Comparison of ENCODE assay signal across 15 cellular contexts in the genomic region with DNA sequence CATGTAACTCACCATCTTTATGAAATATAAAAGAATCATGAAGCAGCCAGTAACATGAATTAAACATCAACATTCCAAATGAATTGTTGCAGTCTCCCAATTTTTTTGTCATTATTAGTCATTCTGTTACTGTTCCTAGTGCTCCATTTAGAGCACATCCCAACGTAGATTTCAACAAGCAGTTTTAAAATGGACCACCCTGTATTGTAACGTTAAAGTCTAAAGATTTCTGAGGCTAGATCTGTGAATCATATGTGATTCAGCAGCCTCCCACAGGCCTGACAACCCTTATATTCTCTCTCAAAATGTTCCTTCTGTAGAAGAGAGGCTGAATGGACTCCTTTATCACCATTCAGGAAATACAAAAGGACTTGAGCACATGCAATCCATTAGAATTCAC.
DNase-seq lines count a peak whose midpoint lies in the region; ATAC-seq and TF ChIP-seq lines count a peak whose summit lies in the region.
"Had no signal": no experiment of that assay in that cellular context is flagged by ENCODE, and none has a peak within 500 bp of the region (broad histone marks: within the 10 kb centered on the region; RNA-seq: fewer than 3 reads in every experiment).

No MANE protein-coding gene starts in this region.

- no peaks in the 10 kb centered on the region for H3K27me3 ChIP-seq in AG04450 (ENCODE audit: control insufficient read depth, insufficient read depth, low read length)
- no peaks in the 10 kb centered on the region for H3K27me3 ChIP-seq in H9 (ENCODE audit: insufficient read depth, low read length)
- H3K27me3 ChIP-seq in foreskin keratinocyte, result no peaks in the 10 kb centered on the region
- no peaks in the 10 kb centered on the region for H3K27me3 ChIP-seq in thyroid gland

- no peaks in the 10 kb centered on the region for H3K23me2 ChIP-seq in H9 (ENCODE audit: insufficient read length, low read depth, low read length, poor library complexity, severe bottlenecking)

- no peak overlapping the region for H3K4ac ChIP-seq in H9 (ENCODE audit: low read depth, low read length)

- no peak overlapping the region for H3K18ac ChIP-seq in H9 (ENCODE audit: insufficient read length, low read depth, low read length)

- H3K4me3 Mint-ChIP-seq in H9, result no peak overlapping the region
- no peak overlapping the region for H3K4me3 Mint-ChIP-seq in WTC11
- H3K4me3 Mint-ChIP-seq in activated T-cell treated with anti-CD3 and anti-CD28 coated beads, Interleukin-2, amount 50 U/mL, for 72 hours, result no peak overlapping the region
- H3K4me3 Mint-ChIP-seq in activated CD4-positive, alpha-beta T cell treated with anti-CD3 and anti-CD28 coated beads, Interleukin-2, amount 10 ng/mL, durations not matched to agents 7 days and 5 days, result no peak overlapping the region
- H3K4me3 Mint-ChIP-seq: activated CD4-positive, alpha-beta memory T cell treated with anti-CD3 and anti-CD28 coated beads, Interleukin-2, amount 10 ng/mL, durations not matched to agents 7 days and 5 days; activated T-helper 17 cell treated with anti-CD3 and anti-CD28 coated beads, Interleukin-2, amount 50 U/mL, for 72 hours had no signal

- H3K4me2 ChIP-seq in H9 (ENCODE audit: insufficient read depth, insufficient read length, low read length), result no peak overlapping the region
- H3K4me2 ChIP-seq: smooth muscle cell had no signal

- ATAC-seq in WTC11 (peak; percentile 61; the same call in 1 of the 2 replicates), foreskin keratinocyte (peak; percentile 73)
- ATAC-seq in activated T-cell treated with anti-CD3 and anti-CD28 coated beads, Interleukin-2, amount 50 U/mL, for 72 hours (replicated peaks in 1 of 2), result no peak
- ATAC-seq: activated T-helper 17 cell treated with anti-CD3 and anti-CD28 coated beads, Interleukin-2, amount 50 U/mL, for 72 hours had no signal

- DNase-seq in AG04450 (ENCODE audit: low read depth, low spot score) (peak; percentile 15), H9 (no peak), WTC11 (ENCODE audit: low spot score) (no peak), foreskin keratinocyte (peak; percentile 3 to 54), HK-2 (ENCODE audit: unreplicated experiment) (no peak), thyroid gland (no peak)
- no peak for DNase-seq in activated T-cell treated with anti-CD3 and anti-CD28 coated beads, Interleukin-2, amount 50 U/mL, for 72 hours
- DNase-seq in activated CD4-positive, alpha-beta T cell treated with anti-CD3 and anti-CD28 coated beads, Interleukin-2, amount 10 ng/mL, durations not matched to agents 7 days and 5 days, result no peak
- DNase-seq: activated CD4-positive, alpha-beta memory T cell treated with anti-CD3 and anti-CD28 coated beads, Interleukin-2, amount 10 ng/mL, durations not matched to agents 7 days and 5 days; Caco-2; midbrain; occipital lobe; stimulated activated naive CD4-positive, alpha-beta T cell treated with Interleukin-2 at 50 U/mL for 16 hours had no signal

- H2AFZ ChIP-seq in H9 (ENCODE audit: low read length), result no peak overlapping the region

- no peak overlapping the region for H2BK120ac ChIP-seq in H9 (ENCODE audit: low read depth, low read length, poor library complexity, severe bottlenecking)

- H4K20me1 ChIP-seq in H9 (ENCODE audit: control insufficient read depth, insufficient read depth, insufficient read length), result no peaks in the 10 kb centered on the region

- H3K9me3 Mint-ChIP-seq in H9, result no peaks in the 10 kb centered on the region
- H3K9me3 Mint-ChIP-seq in WTC11, result no peaks in the 10 kb centered on the region
- H3K9me3 Mint-ChIP-seq in activated T-cell treated with anti-CD3 and anti-CD28 coated beads, Interleukin-2, amount 50 U/mL, for 72 hours, result peaks cover under 1 to 4% of the 10 kb centered on the region in 2 donors
- H3K9me3 Mint-ChIP-seq in activated CD4-positive, alpha-beta T cell treated with anti-CD3 and anti-CD28 coated beads, Interleukin-2, amount 10 ng/mL, durations not matched to agents 7 days and 5 days, result no peaks in the 10 kb centered on the region

- TF ChIP-seq CTCF in AG04450 (IDR thresholded peaks at IDR 0.05; ENCODE audit: low read depth, low read length), result no peak
- TF ChIP-seq CTCF in H9 (conservative IDR thresholded peaks at IDR 0.05), result no peak
- TF ChIP-seq CTCF in WTC11 (IDR thresholded peaks at IDR 0.05), result no peak
- no peak for TF ChIP-seq CTCF in foreskin keratinocyte (conservative IDR thresholded peaks at IDR 0.05)
- no peak for TF ChIP-seq CTCF in thyroid gland (IDR thresholded peaks at IDR 0.05)

- no peak overlapping the region for H2BK20ac ChIP-seq in H9 (ENCODE audit: low read depth, low read length, poor library complexity, severe bottlenecking)

- no peak overlapping the region for H3K14ac ChIP-seq in H9 (ENCODE audit: insufficient read depth, low read length)

- TF ChIP-seq POLR2A in thyroid gland (IDR thresholded peaks at IDR 0.05), result no peak

- no peak overlapping the region for H3K9ac ChIP-seq in H9 (ENCODE audit: extremely low read depth, insufficient read length, low read length)

- no peak overlapping the region for H2BK12ac ChIP-seq in H9 (ENCODE audit: insufficient read length, low read depth, low read length)

- H3K4me1 Mint-ChIP-seq in H9 (peaks cover 46% of the 10 kb centered on the region in 2 experiments), WTC11 (peaks cover 42% of the 10 kb centered on the region)
- no peaks in the 10 kb centered on the region for H3K4me1 Mint-ChIP-seq in activated T-cell treated with anti-CD3 and anti-CD28 coated beads, Interleukin-2, amount 50 U/mL, for 72 hours (ENCODE audit: low read depth)
- H3K4me1 Mint-ChIP-seq in activated CD4-positive, alpha-beta T cell treated with anti-CD3 and anti-CD28 coated beads, Interleukin-2, amount 10 ng/mL, durations not matched to agents 7 days and 5 days, result no peaks in the 10 kb centered on the region
- H3K4me1 Mint-ChIP-seq: activated CD4-positive, alpha-beta memory T cell treated with anti-CD3 and anti-CD28 coated beads, Interleukin-2, amount 10 ng/mL, durations not matched to agents 7 days and 5 days; activated T-helper 17 cell treated with anti-CD3 and anti-CD28 coated beads, Interleukin-2, amount 50 U/mL, for 72 hours had no signal

- H3K79me2 ChIP-seq in H9 (ENCODE audit: insufficient read depth, low read length), result no peaks in the 10 kb centered on the region

- H2AK5ac ChIP-seq in H9 (ENCODE audit: insufficient read length, low read length), result no peak overlapping the region

- WGBS in H9 (ENCODE audit: extremely low coverage, insufficient read length, low lambda C conversion rate), result no CpG with 5 or more reads among the region's 2 CpGs
- 69 to 83% methylated on average over 2 of the region's 2 CpGs for WGBS in thyroid gland, 2 donors

- H3T11ph ChIP-seq in H9 (ENCODE audit: low read length), result no peak overlapping the region

- no peak overlapping the region for H2BK15ac ChIP-seq in H9 (ENCODE audit: low read depth, low read length)

- H4K91ac ChIP-seq in H9 (ENCODE audit: insufficient read length, low read depth, low read length), result no peak overlapping the region

- no peaks in the 10 kb centered on the region for H3K36me3 ChIP-seq in thyroid gland

- H3K4me3 ChIP-seq in AG04450 (ENCODE audit: low read depth, low read length) (no peak overlapping the region), thyroid gland (replicated peaks in 1 of 3) (no peak overlapping the region)
- H3K4me3 ChIP-seq: smooth muscle cell had no signal

- H4K8ac ChIP-seq in H9 (replicated peaks; ENCODE audit: insufficient read length, low read depth, low read length), result no peak overlapping the region

- intact Hi-C loops in thyroid gland (cut with DNase I), result no loop called here

- POLR2A ChIA-PET in AG04450 (lab: Yijun Ruan, JAX), result no interaction called here
- POLR2A ChIA-PET in WTC11 (lab: Charles Lee), result no interaction called here
- POLR2A ChIA-PET in activated CD4-positive, alpha-beta T cell treated with anti-CD3 and anti-CD28 coated beads, Interleukin-2, amount 10 ng/mL, durations not matched to agents 7 days and 5 days (lab: Charles Lee), result no interaction called here

- H3K27ac Mint-ChIP-seq in H9, result peak overlapping the region in 2 of 3 experiments; percentile 16 to 83; a peak in 3 of 7 replicates
- peak overlapping the region; percentile 31 for H3K27ac Mint-ChIP-seq in WTC11
- no peak overlapping the region for H3K27ac Mint-ChIP-seq in activated T-cell treated with anti-CD3 and anti-CD28 coated beads, Interleukin-2, amount 50 U/mL, for 72 hours
- no peak overlapping the region for H3K27ac Mint-ChIP-seq in activated CD4-positive, alpha-beta T cell treated with anti-CD3 and anti-CD28 coated beads, Interleukin-2, amount 10 ng/mL, durations not matched to agents 7 days and 5 days
- H3K27ac Mint-ChIP-seq: activated CD4-positive, alpha-beta memory T cell treated with anti-CD3 and anti-CD28 coated beads, Interleukin-2, amount 10 ng/mL, durations not matched to agents 7 days and 5 days; activated T-helper 17 cell treated with anti-CD3 and anti-CD28 coated beads, Interleukin-2, amount 50 U/mL, for 72 hours had no signal

- no peak overlapping the region for H3K23ac ChIP-seq in H9 (ENCODE audit: insufficient read length, low read depth, low read length)

- H3K36me3 Mint-ChIP-seq in H9 (ENCODE audit: insufficient read depth in 1 of 3, low read depth in 3 of 3) (no peaks in the 10 kb centered on the region), WTC11 (no peaks in the 10 kb centered on the region)
- H3K36me3 Mint-ChIP-seq in activated T-cell treated with anti-CD3 and anti-CD28 coated beads, Interleukin-2, amount 50 U/mL, for 72 hours (ENCODE audit: insufficient read depth in 2 of 2), result no peaks in the 10 kb centered on the region
- H3K36me3 Mint-ChIP-seq in activated CD4-positive, alpha-beta T cell treated with anti-CD3 and anti-CD28 coated beads, Interleukin-2, amount 10 ng/mL, durations not matched to agents 7 days and 5 days (ENCODE audit: low read depth), result no peaks in the 10 kb centered on the region

- H3K9me3 ChIP-seq in AG04450 (ENCODE audit: control insufficient read depth, insufficient read depth, low read length), result no peaks in the 10 kb centered on the region
- no peaks in the 10 kb centered on the region for H3K9me3 ChIP-seq in H9 (ENCODE audit: control insufficient read depth, low read depth, low read length)
- no peaks in the 10 kb centered on the region for H3K9me3 ChIP-seq in thyroid gland
- H3K9me3 ChIP-seq: Caco-2 had no signal

- H3K27ac ChIP-seq in AG04450 (ENCODE audit: low read depth, low read length), result no peak overlapping the region
- H3K27ac ChIP-seq in H9 (ENCODE audit: insufficient read length, low read depth, low read length), result no peak overlapping the region
- H3K27ac ChIP-seq in foreskin keratinocyte, result no peak overlapping the region
- no peak overlapping the region for H3K27ac ChIP-seq in thyroid gland

- no peak overlapping the region for H4K5ac ChIP-seq in H9 (ENCODE audit: insufficient read length, low read depth, low read length)

- CTCF ChIA-PET in AG04450 (lab: Charles Lee), result no interaction called here
- CTCF ChIA-PET in WTC11 (lab: Charles Lee), result interaction anchor here (1.6 kb wide), 1 partner anchor 128 kb away, joined by 6 read pairs; no protein-coding TSS in a partner anchor
- CTCF ChIA-PET in activated CD4-positive, alpha-beta T cell treated with anti-CD3 and anti-CD28 coated beads, Interleukin-2, amount 10 ng/mL, durations not matched to agents 7 days and 5 days (lab: Charles Lee), result no interaction called here

- H3K27me3 Mint-ChIP-seq in H9 (ENCODE audit: low read depth) (no peaks in the 10 kb centered on the region), WTC11 (ENCODE audit: low read depth) (no peaks in the 10 kb centered on the region)
- peaks cover 6% of the 10 kb centered on the region for H3K27me3 Mint-ChIP-seq in activated T-cell treated with anti-CD3 and anti-CD28 coated beads, Interleukin-2, amount 50 U/mL, for 72 hours (ENCODE audit: low read depth)
- no peaks in the 10 kb centered on the region for H3K27me3 Mint-ChIP-seq in activated CD4-positive, alpha-beta T cell treated with anti-CD3 and anti-CD28 coated beads, Interleukin-2, amount 10 ng/mL, durations not matched to agents 7 days and 5 days
- H3K27me3 Mint-ChIP-seq: activated CD4-positive, alpha-beta memory T cell treated with anti-CD3 and anti-CD28 coated beads, Interleukin-2, amount 10 ng/mL, durations not matched to agents 7 days and 5 days; activated T-helper 17 cell treated with anti-CD3 and anti-CD28 coated beads, Interleukin-2, amount 50 U/mL, for 72 hours had no signal

- H3K79me1 ChIP-seq in H9 (ENCODE audit: insufficient read depth, low read depth, low read length, poor library complexity, severe bottlenecking), result no peaks in the 10 kb centered on the region

- no peak overlapping the region for H2BK5ac ChIP-seq in H9 (ENCODE audit: insufficient read length, low read length)

- no peak overlapping the region for H3K56ac ChIP-seq in H9 (ENCODE audit: insufficient read length, low read depth, low read length)

- H3K4me1 ChIP-seq in H9 (ENCODE audit: insufficient read depth, low read length) (no peaks in the 10 kb centered on the region), foreskin keratinocyte (no peaks in the 10 kb centered on the region), thyroid gland (no peaks in the 10 kb centered on the region)

Comparison
In these comparisons a context has a peak if more than half of its experiments do, and no peak if none do; other contexts are left out.
1. DNase-seq: peak in AG04450 (single experiment) and foreskin keratinocyte (2 of 2); none in H9 (single experiment), WTC11 (single experiment), HK-2 (single experiment), thyroid gland (0 of 2), activated T-cell treated with anti-CD3 and anti-CD28 coated beads, Interleukin-2, amount 50 U/mL, for 72 hours (0 of 2) and activated CD4-positive, alpha-beta T cell treated with anti-CD3 and anti-CD28 coated beads, Interleukin-2, amount 10 ng/mL, durations not matched to agents 7 days and 5 days (single experiment).
2. H3K27ac Mint-ChIP-seq: peak in H9 (2 of 3) and WTC11 (single experiment); none in activated T-cell treated with anti-CD3 and anti-CD28 coated beads, Interleukin-2, amount 50 U/mL, for 72 hours (single experiment) and activated CD4-positive, alpha-beta T cell treated with anti-CD3 and anti-CD28 coated beads, Interleukin-2, amount 10 ng/mL, durations not matched to agents 7 days and 5 days (single experiment).
3. ATAC-seq: peak in WTC11 (single experiment) and foreskin keratinocyte (single experiment); none in activated T-cell treated with anti-CD3 and anti-CD28 coated beads, Interleukin-2, amount 50 U/mL, for 72 hours (0 of 2).